ENCODE assay signal across 30 cellular contexts in the genomic region with DNA sequence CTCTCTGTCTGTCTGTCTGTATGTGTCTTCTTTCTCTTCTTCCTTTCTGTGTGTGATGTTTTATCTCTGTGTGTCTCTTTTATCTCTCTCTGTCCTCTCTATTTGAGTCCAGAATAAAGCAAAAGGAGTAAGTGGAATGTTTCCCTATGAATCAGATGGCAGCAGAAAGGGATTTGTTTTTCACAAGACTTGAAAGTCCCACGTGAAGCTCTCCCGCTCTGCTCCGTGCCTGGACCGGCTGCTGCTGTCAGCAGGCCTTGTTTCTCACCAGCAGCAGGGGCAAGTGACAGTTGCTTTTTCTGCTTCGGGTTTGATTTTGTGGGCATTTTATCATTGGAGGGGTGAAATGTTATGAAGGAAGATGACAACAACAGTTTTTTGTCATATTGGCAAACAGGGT.
DNase-seq lines count a peak whose midpoint lies in the region; ATAC-seq and TF ChIP-seq lines count a peak whose summit lies in the region.
"Had no signal": no experiment of that assay in that cellular context is flagged by ENCODE, and none has a peak within 500 bp of the region (broad histone marks: within the 10 kb centered on the region; RNA-seq: fewer than 3 reads in every experiment).

No MANE protein-coding gene starts in this region.

- no peaks in the 10 kb centered on the region for H3K27me3 ChIP-seq in CD4-positive, alpha-beta memory T cell (ENCODE audit: insufficient read depth, low read length)
- H3K27me3 ChIP-seq: BLaER1 treated with 17β-estradiol and CSF1 and Interleukin-3, amounts not matched to agents 10 nM and 100 nM; body of pancreas; esophagus muscularis mucosa; tibial nerve had no signal

- peak overlapping the region in 1 of 8 donors; percentile 9 for H3K4me3 Mint-ChIP-seq in CD4-positive, alpha-beta memory T cell
- H3K4me3 Mint-ChIP-seq: activated naive CD8-positive, alpha-beta T cell treated with anti-CD3 and anti-CD28 coated beads, Interleukin-2, amount 10 ng/mL, durations not matched to agents 7 days and 5 days; endodermal cell; IgD-negative memory B cell; stimulated activated naive CD8-positive, alpha-beta T cell treated with anti-CD3 and anti-CD28 coated beads, Interleukin-15, Interleukin-2, amounts not matched to agents 100 ng/mL and 50 ng/mL, for 24 hours had no signal

- DNase-seq in AG10803 (ENCODE audit: low read depth) (peak; percentile 57), fibroblast of pulmonary artery (ENCODE audit: low read depth) (peak; percentile 32), putamen (ENCODE audit: low spot score) (peak; percentile 18), left colon (no peak), GM13976 (ENCODE audit: low spot score) (no peak), NCI-H1092 treated with DMSO at 0.1 percent for 48 hours (lab: John Stamatoyannopoulos, UW) (no peak)
- no peak for DNase-seq in CD4-positive, alpha-beta memory T cell
- DNase-seq: activated CD4-positive, alpha-beta T cell treated with anti-CD3 and anti-CD28 coated beads for 4 hours; activated CD8-positive, alpha-beta memory T cell treated with anti-CD3 and anti-CD28 coated beads for 24 hours; activated effector memory CD4-positive, alpha-beta T cell treated with Interleukin-2 at 50 U/mL for 16 hours; activated naive CD8-positive, alpha-beta T cell treated with anti-CD3 and anti-CD28 coated beads, Interleukin-2, amount 10 ng/mL, durations not matched to agents 7 days and 5 days; body of pancreas; COR-L47; DMS79; endodermal cell; kidney; NCI-H1105; NCI-H1930; NCI-H526; NK-92 treated with Interleukin-12 subunit alpha and Interleukin-12 subunit beta, amount 100 ng/mL, for 24 hours; PC-3; SHP77 had no signal

- H3K27ac Mint-ChIP-seq in CD4-positive, alpha-beta memory T cell, result no peak overlapping the region
- H3K27ac Mint-ChIP-seq: activated naive CD8-positive, alpha-beta T cell treated with anti-CD3 and anti-CD28 coated beads, Interleukin-2, amount 10 ng/mL, durations not matched to agents 7 days and 5 days; endodermal cell; IgD-negative memory B cell; stimulated activated naive CD8-positive, alpha-beta T cell treated with anti-CD3 and anti-CD28 coated beads, Interleukin-15, Interleukin-2, amounts not matched to agents 100 ng/mL and 50 ng/mL, for 24 hours had no signal

- H3K36me3 Mint-ChIP-seq in CD4-positive, alpha-beta memory T cell, result no peaks in the 10 kb centered on the region
- H3K36me3 Mint-ChIP-seq: activated naive CD8-positive, alpha-beta T cell treated with anti-CD3 and anti-CD28 coated beads, Interleukin-2, amount 10 ng/mL, durations not matched to agents 7 days and 5 days; IgD-negative memory B cell had no signal

- CTCF ChIA-PET in CD4-positive, alpha-beta memory T cell (lab: Charles Lee; ENCODE audit: partially characterized antibody), result no interaction called here

- no peaks in the 10 kb centered on the region for H3K4me1 ChIP-seq in CD4-positive, alpha-beta memory T cell (ENCODE audit: insufficient read depth, low read length)
- H3K4me1 ChIP-seq: BLaER1 treated with 17β-estradiol and CSF1 and Interleukin-3, amounts not matched to agents 10 nM and 100 nM; body of pancreas; esophagus muscularis mucosa; tibial nerve had no signal

- no peaks in the 10 kb centered on the region for H3K9me3 ChIP-seq in CD4-positive, alpha-beta memory T cell (ENCODE audit: control insufficient read depth in 1 of 2, low read length in 2 of 2)

- POLR2A ChIA-PET in CD4-positive, alpha-beta memory T cell (lab: Charles Lee; ENCODE audit: partially characterized antibody), result no interaction called here

- H3K9me3 Mint-ChIP-seq in CD4-positive, alpha-beta memory T cell, result peaks cover 4 to 48% (median 27%) of the 10 kb centered on the region in 8 donors

- H3K27ac ChIP-seq in angular gyrus (ENCODE audit: low read depth, low read length), result peak overlapping the region; percentile 30
- no peak overlapping the region for H3K27ac ChIP-seq in CD4-positive, alpha-beta memory T cell (ENCODE audit: low read depth, low read length)
- H3K27ac ChIP-seq: BLaER1 treated with 17β-estradiol and CSF1 and Interleukin-3, amounts not matched to agents 10 nM and 100 nM; body of pancreas; esophagus muscularis mucosa; VCaP had no signal

- H3K4me3 ChIP-seq in AG10803 (ENCODE audit: low read length) (0 out of 2 replicates have a peak overlapping the region, but pooled peaks have one; percentile 3), fibroblast of pulmonary artery (replicated peaks; ENCODE audit: low read depth, low read length) (no peak overlapping the region)
- no peak overlapping the region for H3K4me3 ChIP-seq in CD4-positive, alpha-beta memory T cell (ENCODE audit: low read length in 2 of 2)
- H3K4me3 ChIP-seq: BLaER1 treated with 17β-estradiol and CSF1 and Interleukin-3, amounts not matched to agents 10 nM and 100 nM; body of pancreas; esophagus muscularis mucosa; HAP-1 had no signal

- no peaks in the 10 kb centered on the region for H3K36me3 ChIP-seq in CD4-positive, alpha-beta memory T cell (ENCODE audit: insufficient read depth, low read length)
- H3K36me3 ChIP-seq: BLaER1 treated with 17β-estradiol and CSF1 and Interleukin-3, amounts not matched to agents 10 nM and 100 nM; esophagus muscularis mucosa; HAP-1; tibial nerve had no signal

- peaks cover 0 to 1% of the 10 kb centered on the region in 2 donors for H3K27me3 Mint-ChIP-seq in CD4-positive, alpha-beta memory T cell
- H3K27me3 Mint-ChIP-seq: activated naive CD8-positive, alpha-beta T cell treated with anti-CD3 and anti-CD28 coated beads, Interleukin-2, amount 10 ng/mL, durations not matched to agents 7 days and 5 days; IgD-negative memory B cell; stimulated activated naive CD8-positive, alpha-beta T cell treated with anti-CD3 and anti-CD28 coated beads, Interleukin-15, Interleukin-2, amounts not matched to agents 100 ng/mL and 50 ng/mL, for 24 hours had no signal

- no peak for TF ChIP-seq CTCF in AG10803 (conservative IDR thresholded peaks at IDR 0.05; ENCODE audit: low read length)
- TF ChIP-seq CTCF in fibroblast of pulmonary artery (IDR thresholded peaks at IDR 0.05; ENCODE audit: low read length, missing control alignments), result no peak
- no peak for TF ChIP-seq CTCF in GM13976 (IDR thresholded peaks at IDR 0.05; ENCODE audit: borderline replicate concordance, control extremely low read depth, extremely low read depth, insufficient read depth, missing control alignments)

- in situ Hi-C loops in GM13976 (cut with MboI; ENCODE audit: low sequenced_read_pairs, unreplicated experiment), result no loop called here

- H3K4me1 Mint-ChIP-seq in CD4-positive, alpha-beta memory T cell, result no peaks in the 10 kb centered on the region
- H3K4me1 Mint-ChIP-seq: activated naive CD8-positive, alpha-beta T cell treated with anti-CD3 and anti-CD28 coated beads, Interleukin-2, amount 10 ng/mL, durations not matched to agents 7 days and 5 days; endodermal cell; IgD-negative memory B cell had no signal

- no peak for ATAC-seq in left colon
- ATAC-seq: body of pancreas, PC-3 had no signal

- intact Hi-C loops in left colon (cut with DNase I, micrococcal nuclease), result no loop called here
- intact Hi-C loops in CD4-positive, alpha-beta memory T cell (cut with micrococcal nuclease), result no loop called here

Comparison
In these comparisons a context has a peak if more than half of its experiments do, and no peak if none do; other contexts are left out.
1. DNase-seq: peak in AG10803 (single experiment), fibroblast of pulmonary artery (single experiment) and putamen (single experiment); none in left colon (0 of 2), GM13976 (single experiment), NCI-H1092 treated with DMSO at 0.1 percent for 48 hours (single experiment) and CD4-positive, alpha-beta memory T cell (0 of 5).